In genomic region chr15:52528465-52529288, GRCh38 we compare ENCODE assay signal across 8 cellular contexts. TPM values are rescaled to one million over a fixed set of nuclear protein-coding genes. Genes with fewer than 3 reads are reported as not detected.
DNase-seq lines count a peak whose midpoint lies in the region; ATAC-seq, FAIRE-seq and TF ChIP-seq lines count a peak whose summit lies in the region.

MYO5A (minus strand) TSS chr15:52528880; CDS start chr15:52528806, 74 bp downstream.

- 0 out of 2 replicates have a peak within 1 kb of the TSS, but pooled peaks have one; percentile 55 for H3K27ac ChIP-seq in GM23338 (ENCODE audit: low read depth)
- peak within 1 kb of the TSS in 4 of 5 donors; percentile 42 to 89 (median 66) for H3K27ac ChIP-seq in adrenal gland
- H3K27ac ChIP-seq in left ventricle myocardium inferior (replicated peaks): peak within 1 kb of the TSS; percentile 74

- CTCF ChIA-PET in GM10248 (lab: Yijun Ruan, JAX): interaction anchor here (0.7 to 1.7 kb wide), 10 partner anchors 15 to 272 kb away, joined by 3 to 6 read pairs (median 4); no protein-coding TSS in a partner anchor

- H3K9me3 ChIP-seq in adrenal gland (replicated peaks in 1 of 3) (no peaks in the 10 kb centered on the region), left ventricle myocardium inferior (replicated peaks) (no peaks in the 10 kb centered on the region)

- no peak within 1 kb of the TSS for H3K27ac Mint-ChIP-seq in GM23338

- H3K4me1 Mint-ChIP-seq in GM23338: peaks cover 14% of the 10 kb centered on the region

- peaks cover 50% of the 10 kb centered on the region for H3K27me3 ChIP-seq in GM23338 (ENCODE audit: insufficient read depth)
- H3K27me3 ChIP-seq in adrenal gland: no peaks in the 10 kb centered on the region
- H3K27me3 ChIP-seq in left ventricle myocardium inferior (ENCODE audit: low read depth): peaks cover 33% of the 10 kb centered on the region

- H3K36me3 Mint-ChIP-seq in GM23338 (ENCODE audit: low read depth): no peaks in the 10 kb centered on the region; the same call in 2 of the 3 replicates

- DNase-seq in GM10248 (ENCODE audit: extremely low spot score) (peak; percentile 87), GM23338 (ENCODE audit: low spot score) (peak; percentile 87), LHCN-M2 (ENCODE audit: low read depth) (peak; percentile 77), T-helper 1 cell (peak; percentile 57 to 88 (median 73)), adrenal gland (peak; percentile 72 to 85 (median 78)), left ventricle myocardium inferior (peak; percentile 76), pulmonary artery endothelial cell (ENCODE audit: low read depth, low spot score) (peak; percentile 36), urothelium cell line (ENCODE audit: low spot score) (peak; percentile 83)

- peak; percentile 38 for TF ChIP-seq CTCF in GM10248 (IDR thresholded peaks at IDR 0.05; ENCODE audit: control extremely low read depth, extremely low read depth, low read depth, missing control alignments)
- peak in 1 of 2 experiments; percentile 27; a peak in 2 of 4 replicates for TF ChIP-seq CTCF in GM23338 (conservative IDR thresholded peaks at IDR 0.05; ENCODE audit: low read depth in 2 of 2)
- TF ChIP-seq CTCF in adrenal gland (IDR thresholded peaks at IDR 0.05): peak in 2 of 6 experiments; percentile 4 to 34
- TF ChIP-seq CTCF in left ventricle myocardium inferior (IDR thresholded peaks at IDR 0.05; ENCODE audit: borderline replicate concordance): peak; percentile 34

- peak within 1 kb of the TSS; percentile 98 for H3K4me2 ChIP-seq in GM23338

- no peaks in the 10 kb centered on the region for H3K9me3 Mint-ChIP-seq in GM23338

- FAIRE-seq in urothelium cell line (lab: Jason Lieb, UNC): no peak

- no peaks in the 10 kb centered on the region for H3K36me3 ChIP-seq in GM23338 (ENCODE audit: insufficient read depth)
- H3K36me3 ChIP-seq in adrenal gland (replicated peaks in 1 of 2): no peaks in the 10 kb centered on the region
- no peaks in the 10 kb centered on the region for H3K36me3 ChIP-seq in left ventricle myocardium inferior

- H3F3A ChIP-seq in GM23338 (replicated peaks; ENCODE audit: low read depth): peaks cover 24% of the 10 kb centered on the region

- H3K79me2 ChIP-seq in GM23338 (replicated peaks; ENCODE audit: insufficient read depth): peaks cover 40% of the 10 kb centered on the region

- no peaks in the 10 kb centered on the region for H3K9me2 ChIP-seq in GM23338 (ENCODE audit: insufficient read depth)

- WGBS in adrenal gland, 4 donors: 0% methylated on average over 1 to 103 of the region's 103 CpGs

- peaks cover 5% of the 10 kb centered on the region for H4K20me1 ChIP-seq in GM23338 (replicated peaks; ENCODE audit: insufficient read depth)

- peak within 1 kb of the TSS; percentile 96 for H2AFZ ChIP-seq in GM23338

- H3K4me1 ChIP-seq in GM23338 (ENCODE audit: insufficient read depth): peaks cover 14% of the 10 kb centered on the region
- peaks cover 7 to 21% of the 10 kb centered on the region in 2 donors for H3K4me1 ChIP-seq in adrenal gland (replicated peaks in 1 of 2)
- peaks cover 24% of the 10 kb centered on the region for H3K4me1 ChIP-seq in left ventricle myocardium inferior

- ATAC-seq in GM23338: peak; percentile 85

- POLR2A ChIA-PET in GM10248 (lab: Yijun Ruan, JAX): no interaction called here

- peaks cover 39% of the 10 kb centered on the region for H3K27me3 Mint-ChIP-seq in GM23338 (ENCODE audit: insufficient read depth, low read depth, poor library complexity)

- H3K4me3 ChIP-seq in GM23338 (peak within 1 kb of the TSS; percentile 93), adrenal gland (peak within 1 kb of the TSS; percentile 31 to 91 (median 74)), left ventricle myocardium inferior (peak within 1 kb of the TSS; percentile 72)

- intact Hi-C loops in adrenal gland (cut with DNase I): no loop called here
- intact Hi-C loops in left ventricle myocardium inferior (cut with micrococcal nuclease): no loop called here

- peak within 1 kb of the TSS; percentile 94 for H3K4me3 Mint-ChIP-seq in GM23338

- peak; percentile 12 to 55 for TF ChIP-seq POLR2A in adrenal gland (IDR thresholded peaks at IDR 0.05)

TF ChIP-seq in GM23338, 12 proteins besides CTCF, POLR2A, EP300 and RAD21:
- TF ChIP-seq STAT1 (IDR thresholded peaks at IDR 0.05; ENCODE audit: unreplicated experiment) (no peak), CREB1 (CRISPR knock-in tag; IDR thresholded peaks at IDR 0.05; ENCODE audit: low read depth) (no peak), POLR2AphosphoS5 (IDR thresholded peaks at IDR 0.05; ENCODE audit: low read depth) (peak; percentile 57), ETS1 (IDR thresholded peaks at IDR 0.05) (no peak), EZH2phosphoT487 (IDR thresholded peaks at IDR 0.05; ENCODE audit: unreplicated experiment) (no peak)

RNA-seq across cellular contexts. Expression of gene MYO5A, which starts in this region (rescaled TPM):
- total RNA-seq in GM23338 (2014; rRNA removed; shearing (Covaris generic)): 30.2 and 31.8 TPM in 2 replicates
- polyA plus RNA-seq in GM23338 (2016; fragmentation: Nextera tagmentation; extraction: Ambion mirVana): 5.6 and 5.7 TPM in 2 replicates
- 51.9 and 53.7 TPM in 2 replicates for total RNA-seq in LHCN-M2 (2014; rRNA removed)
- 14.4 TPM for polyA plus RNA-seq in LHCN-M2 (2012)
- 10 to 100 TPM; 29.5 to 57.5 (median 43.7) TPM for total RNA-seq in adrenal gland
- polyA plus RNA-seq in adrenal gland: 10 to 100 TPM in 2 of 3 donors, 1 to 10 TPM in 1; 6.3 to 22.2 (median 11.4) TPM
- 6.5 TPM for total RNA-seq in left ventricle myocardium inferior
- total RNA-seq in pulmonary artery endothelial cell: 155 and 183 TPM in 2 replicates

Comparison
In these comparisons a context has a peak if more than half of its experiments do, and no peak if none do; other contexts are left out.
1. Peak in every context shown above with its lines: DNase-seq, ATAC-seq, H3K4me3 ChIP-seq and H3K27ac ChIP-seq.
2. DNase-seq: peak in every context shown above with its lines; median percentile 87 in GM10248; 87 in GM23338; 83 in urothelium cell line; 78 in adrenal gland; 77 in LHCN-M2; 76 in left ventricle myocardium inferior; 73 in T-helper 1 cell; 36 in pulmonary artery endothelial cell.